In genomic region chr19:17659996-17660395, GRCh38 we compare ENCODE assay signal across 21 cellular contexts. TPM values are rescaled to one million over a fixed set of nuclear protein-coding genes. Genes with fewer than 3 reads are reported as not detected.
A peak's percentile ranks its signal among the peaks of the same experiment; 100 is the strongest.
DNase-seq lines count a peak whose midpoint lies in the region; ATAC-seq and TF ChIP-seq lines count a peak whose summit lies in the region.
"Had no signal": no experiment of that assay in that cellular context is flagged by ENCODE, and none has a peak within 500 bp of the region (broad histone marks: within the 10 kb centered on the region; RNA-seq: fewer than 3 reads in every experiment).

No MANE protein-coding gene starts in this region.

- no peaks in the 10 kb centered on the region for H3K9me3 ChIP-seq in ascending aorta
- H3K9me3 ChIP-seq in ovary = no peaks in the 10 kb centered on the region

- no peak for ATAC-seq in GM18907 (IDR thresholded peaks at IDR 0.05; ENCODE audit: unreplicated experiment)
- no peak for ATAC-seq in GM18858 (IDR thresholded peaks at IDR 0.05; ENCODE audit: unreplicated experiment)
- ATAC-seq in GM23338 = no peak
- ATAC-seq: CD8-positive, alpha-beta T cell; GM12878; HCT116 had no signal

- no peak overlapping the region for H3K4me3 ChIP-seq in ascending aorta
- no peak overlapping the region for H3K4me3 ChIP-seq in ovary
- no peak overlapping the region for H3K4me3 ChIP-seq in GM23338
- H3K4me3 ChIP-seq: GM12878, Peyer's patch, SJCRH30 had no signal

- TF ChIP-seq POLR2A in ovary (IDR thresholded peaks at IDR 0.05) = no peak

- no peak overlapping the region for H3K4me2 ChIP-seq in GM23338

- H3K9me3 Mint-ChIP-seq in GM23338 = peaks cover 2% of the 10 kb centered on the region; the same call in 1 of the 3 replicates

- no peaks in the 10 kb centered on the region for H3K79me2 ChIP-seq in GM23338 (replicated peaks; ENCODE audit: insufficient read depth)

- TF ChIP-seq CTCF in ascending aorta (IDR thresholded peaks at IDR 0.05) (no peak), ovary (IDR thresholded peaks at IDR 0.05) (no peak), GM23338 (conservative IDR thresholded peaks at IDR 0.05; ENCODE audit: low read depth in 2 of 2) (no peak)

- peaks cover 74% of the 10 kb centered on the region for H3K36me3 Mint-ChIP-seq in GM23338 (ENCODE audit: low read depth)
- H3K36me3 Mint-ChIP-seq: CD8-positive, alpha-beta T cell had no signal

- no peak for TF ChIP-seq EP300 in ovary (IDR thresholded peaks at IDR 0.05)

- intact Hi-C loops in ascending aorta (cut with DNase I) (loop anchor here (5.0 kb wide), 1 partner anchor 57 kb away; the partner anchor contains the start of gene MAP1S), ovary (cut with DNase I) (no loop called here)

- H3K4me1 ChIP-seq in ascending aorta (peaks cover 3 to 14% of the 10 kb centered on the region in 2 donors), ovary (ENCODE audit: insufficient read depth) (peaks cover 7% of the 10 kb centered on the region), GM23338 (ENCODE audit: insufficient read depth) (no peaks in the 10 kb centered on the region)
- H3K4me1 ChIP-seq: Peyer's patch, SJCRH30 had no signal

- whole genome bisulfite sequencing in ovary, 3 donors = 8 to 21% (median 9%) methylated on average over 7 of the region's 7 CpGs

- no peaks in the 10 kb centered on the region for H3K9me2 ChIP-seq in GM23338 (ENCODE audit: insufficient read depth)

- H4K20me1 ChIP-seq in GM23338 (replicated peaks; ENCODE audit: insufficient read depth) = peaks cover 10% of the 10 kb centered on the region

- H3K4me1 Mint-ChIP-seq in GM23338 = peaks cover 5% of the 10 kb centered on the region; the same call in 2 of the 3 replicates
- H3K4me1 Mint-ChIP-seq: IgD-negative memory B cell had no signal

- H3K4me3 Mint-ChIP-seq in GM23338 = no peak overlapping the region
- H3K4me3 Mint-ChIP-seq: CD8-positive, alpha-beta T cell; IgD-negative memory B cell had no signal

- H3K27ac ChIP-seq in ascending aorta = peak overlapping the region; percentile 81 to 90
- peak overlapping the region; percentile 36 to 66 for H3K27ac ChIP-seq in ovary
- no peak overlapping the region for H3K27ac ChIP-seq in GM23338 (ENCODE audit: low read depth)
- H3K27ac ChIP-seq: 22Rv1, Peyer's patch, SJCRH30 had no signal

- H3K27me3 ChIP-seq in ascending aorta (no peaks in the 10 kb centered on the region), ovary (no peaks in the 10 kb centered on the region), GM23338 (ENCODE audit: insufficient read depth) (no peaks in the 10 kb centered on the region)
- H3K27me3 ChIP-seq: Peyer's patch had no signal

- no peaks in the 10 kb centered on the region for H3F3A ChIP-seq in GM23338 (replicated peaks; ENCODE audit: low read depth)

- peaks cover 8% of the 10 kb centered on the region for H3K27me3 Mint-ChIP-seq in GM23338 (ENCODE audit: insufficient read depth, low read depth, poor library complexity)

- no peak overlapping the region for H3K27ac Mint-ChIP-seq in GM23338
- H3K27ac Mint-ChIP-seq: CD8-positive, alpha-beta T cell; IgD-negative memory B cell had no signal

- DNase-seq in NCI-H1105 treated with DMSO at 0.1 percent for 48 hours (lab: John Stamatoyannopoulos, UW) = peak; percentile 49
- no peak for DNase-seq in NCI-H1105 (lab: John Stamatoyannopoulos, UW)
- DNase-seq in ascending aorta (ENCODE audit: low spot score in 2 of 2) = no peak
- DNase-seq in ovary = peak; percentile 71 to 85 (median 81)
- DNase-seq in NCI-H446 (lab: John Stamatoyannopoulos, UW) = no peak
- no peak for DNase-seq in GM23338 (ENCODE audit: low spot score)
- DNase-seq: ACHN; AML-193; C1 segment of cervical spinal cord; CD8-positive, alpha-beta T cell; DND-41; NCI-H1694; NCI-H510A; Peyer's patch; SJCRH30 had no signal

- H2AFZ ChIP-seq in GM23338 = no peak overlapping the region

- H3K36me3 ChIP-seq in ascending aorta = no peaks in the 10 kb centered on the region
- no peaks in the 10 kb centered on the region for H3K36me3 ChIP-seq in ovary
- peaks cover 2% of the 10 kb centered on the region; the same call in 1 of the 2 replicates for H3K36me3 ChIP-seq in GM23338 (ENCODE audit: insufficient read depth)
- H3K36me3 ChIP-seq: Peyer's patch, SJCRH30 had no signal

TF ChIP-seq in GM23338, 12 proteins besides CTCF, POLR2A, EP300 and RAD21 (continues in another document):
- no peak for TF ChIP-seq CREB1 (CRISPR knock-in tag; IDR thresholded peaks at IDR 0.05; ENCODE audit: low read depth)
- TF ChIP-seq EZH2phosphoT487 (IDR thresholded peaks at IDR 0.05; ENCODE audit: unreplicated experiment) = no peak
- no peak for TF ChIP-seq STAT1 (IDR thresholded peaks at IDR 0.05; ENCODE audit: unreplicated experiment)
- no peak for TF ChIP-seq ZNF331 (CRISPR knock-in tag; IDR thresholded peaks at IDR 0.05; ENCODE audit: low read depth)
- TF ChIP-seq EZH2 (IDR thresholded peaks at IDR 0.05; ENCODE audit: low read depth, unreplicated experiment) = no peak
- TF ChIP-seq ETS1 (IDR thresholded peaks at IDR 0.05) = no peak
- TF ChIP-seq ZNF462 (CRISPR knock-in tag; IDR thresholded peaks at IDR 0.05) = no peak

RNA-seq across cellular contexts. Expression of gene UNC13A, which starts 28.2 kb away (rescaled TPM):
- total RNA-seq in ascending aorta (2.2 TPM), ovary (under 1 TPM; 0.08 to 0.32 (median 0.12) TPM)
- polyA plus RNA-seq in ovary (under 1 TPM; 0.24 to 0.38 TPM), GM23338 (2016; fragmentation: Nextera tagmentation; extraction: Ambion mirVana) (8.7 and 9.5 TPM in 2 replicates)
- total RNA-seq in GM23338 (2014; rRNA removed; shearing (Covaris generic)) = 25.0 and 30.4 TPM in 2 replicates
- polyA plus RNA-seq: IgD-negative memory B cell had no signal

RNA-seq across cellular contexts. Expression of gene MAP1S, which starts 59.3 kb away (rescaled TPM):
- total RNA-seq in ascending aorta (111 TPM), ovary (10 to 100 TPM; 25.4 to 76.8 (median 69.3) TPM)
- polyA plus RNA-seq in ovary (10 to 100 TPM in 1 of 2 donors, 1 to 10 TPM in 1; 5.0 to 24.5 TPM), GM23338 (2016; fragmentation: Nextera tagmentation; extraction: Ambion mirVana) (104 and 118 TPM in 2 replicates)
- 67.6 and 102 TPM in 2 replicates for total RNA-seq in GM23338 (2014; rRNA removed; shearing (Covaris generic))

Comparison
In these comparisons a context has a peak if more than half of its experiments do, and no peak if none do; other contexts are left out.
1. DNase-seq: peak in NCI-H1105 treated with DMSO at 0.1 percent for 48 hours (single experiment) and ovary (5 of 5); none in NCI-H1105 (single experiment), ascending aorta (0 of 2), NCI-H446 (0 of 2) and GM23338 (single experiment).